In the genomic region with DNA sequence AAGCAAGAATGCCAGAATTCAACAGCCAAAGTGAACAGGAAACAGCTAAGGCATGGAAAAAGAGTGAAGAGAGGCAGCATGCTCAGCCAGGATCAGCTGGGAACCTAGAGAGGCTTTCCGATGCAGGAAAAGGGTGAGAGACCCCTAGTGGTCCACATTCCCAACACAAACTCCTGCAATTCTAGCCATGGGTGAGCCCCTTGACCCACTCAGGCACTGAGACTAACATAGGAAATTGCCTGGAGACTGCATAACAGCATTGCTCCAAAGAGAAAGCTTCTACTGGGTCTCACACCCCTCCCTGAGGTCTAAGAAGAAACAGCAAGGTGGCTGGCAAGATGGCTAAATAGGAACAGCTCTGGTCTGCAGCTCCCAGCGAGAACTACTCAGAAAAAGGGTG, we compare ENCODE assay signal across 19 cellular contexts.
DNase-seq lines count a peak whose midpoint lies in the region; ATAC-seq, FAIRE-seq and TF ChIP-seq lines count a peak whose summit lies in the region.
"Had no signal": no experiment of that assay in that cellular context is flagged by ENCODE, and none has a peak within 500 bp of the region (broad histone marks: within the 10 kb centered on the region; RNA-seq: fewer than 3 reads in every experiment).

No MANE protein-coding gene starts in this region.

- no peak for FAIRE-seq in HepG2 (lab: Jason Lieb, UNC)
- FAIRE-seq: A549 had no signal

- H3K79me2 ChIP-seq in HepG2 (ENCODE audit: insufficient read depth, low read length) = no peaks in the 10 kb centered on the region

- no peak overlapping the region for H3K4me3 ChIP-seq in HepG2 (replicated peaks in 1 of 3; ENCODE audit: insufficient read depth in 1 of 3, low read depth in 2 of 3, low read length in 3 of 3)
- H3K4me3 ChIP-seq in right lobe of liver = no peak overlapping the region
- H3K4me3 ChIP-seq: A549, HAP-1, SJSA1 had no signal

- DNase-seq in HepG2 (ENCODE audit: low spot score) = no peak
- DNase-seq in right lobe of liver = no peak
- DNase-seq in WTC11 (ENCODE audit: low spot score) = peak; percentile 53
- DNase-seq in iPS-NIHi11 (ENCODE audit: low spot score) = peak; percentile 50
- no peak for DNase-seq in type B pancreatic cell (ENCODE audit: extremely low spot score, unreplicated experiment)
- no peak for DNase-seq in LoVo (ENCODE audit: low spot score)
- no peak for DNase-seq in activated CD4-positive, alpha-beta memory T cell treated with anti-CD3 and anti-CD28 coated beads, Interleukin-2, amount 10 ng/mL, durations not matched to agents 7 days and 5 days
- DNase-seq: KG1, NCI-H1092 treated with DMSO at 0.1 percent for 48 hours, NCI-H1694, NCI-H2227 treated with DMSO at 0.1 percent for 48 hours, NCI-H524 treated with DMSO at 0.1 percent for 48 hours, PC-3, SW 1271 had no signal

- TF ChIP-seq CTCF in HepG2 (CRISPR knock-in tag; IDR thresholded peaks at IDR 0.05) = no peak; the same call in 1 of the 2 replicates
- TF ChIP-seq CTCF in right lobe of liver (IDR thresholded peaks at IDR 0.05) = no peak
- peak; percentile 29; the same call in 1 of the 2 replicates for TF ChIP-seq CTCF in WTC11 (IDR thresholded peaks at IDR 0.05)
- peak; percentile 57 for TF ChIP-seq CTCF in type B pancreatic cell (conservative IDR thresholded peaks at IDR 0.05)

- ATAC-seq in HepG2 (peak; percentile 77), right lobe of liver (no peak), WTC11 (peak; percentile 98), GM18517 (IDR thresholded peaks at IDR 0.05; ENCODE audit: unreplicated experiment) (no peak)
- ATAC-seq: A549, PC-3 had no signal

- H4K20me1 ChIP-seq in HepG2 (ENCODE audit: insufficient read depth, low read length) = no peaks in the 10 kb centered on the region

- H3K4me2 ChIP-seq in HepG2 (ENCODE audit: low read depth, low read length) = no peak overlapping the region
- H3K4me2 ChIP-seq: A549 had no signal

- TF ChIP-seq POLR2A in HepG2 (IDR thresholded peaks at IDR 0.05; ENCODE audit: insufficient read depth in 1 of 2, low read depth in 2 of 2, low read length in 2 of 2) (no peak), right lobe of liver (IDR thresholded peaks at IDR 0.05) (no peak)

- no TSS peak for BruUV-seq in HepG2 (replicated peaks; lab: Mats Ljungman, UMichigan)

- CTCF ChIA-PET in HepG2 (lab: Yijun Ruan, JAX; ENCODE audit: low intra/inter-chr PET ratio, low total read pairs) (no interaction called here), WTC11 (lab: Charles Lee) (interaction anchor here (0.5 to 2.1 kb wide), 20 partner anchors 9 to 864 kb away, joined by 3 to 18 read pairs (median 4); no protein-coding TSS in a partner anchor)
- CTCF ChIA-PET in activated CD4-positive, alpha-beta memory T cell treated with anti-CD3 and anti-CD28 coated beads, Interleukin-2, amount 10 ng/mL, durations not matched to agents 7 days and 5 days (lab: Charles Lee) = interaction anchor here (0.9 kb wide), 1 partner anchor 8 kb away, joined by 3 read pairs; no protein-coding TSS in a partner anchor

- POLR2A ChIA-PET in HepG2 (lab: Yijun Ruan, JAX) (no interaction called here), WTC11 (lab: Charles Lee) (no interaction called here)
- POLR2A ChIA-PET in activated CD4-positive, alpha-beta memory T cell treated with anti-CD3 and anti-CD28 coated beads, Interleukin-2, amount 10 ng/mL, durations not matched to agents 7 days and 5 days (lab: Charles Lee) = no interaction called here

- no peak for TF ChIP-seq RAD21 in HepG2 (CRISPR knock-in tag; IDR thresholded peaks at IDR 0.05)

- H3K4me3 Mint-ChIP-seq in WTC11 = no peak overlapping the region
- no peak overlapping the region for H3K4me3 Mint-ChIP-seq in type B pancreatic cell
- H3K4me3 Mint-ChIP-seq in activated CD4-positive, alpha-beta memory T cell treated with anti-CD3 and anti-CD28 coated beads, Interleukin-2, amount 10 ng/mL, durations not matched to agents 7 days and 5 days = no peak overlapping the region
- H3K4me3 Mint-ChIP-seq: CD14-positive monocyte had no signal

- H3K4me1 Mint-ChIP-seq in WTC11 = no peaks in the 10 kb centered on the region
- no peaks in the 10 kb centered on the region for H3K4me1 Mint-ChIP-seq in type B pancreatic cell (ENCODE audit: unreplicated experiment)
- no peaks in the 10 kb centered on the region for H3K4me1 Mint-ChIP-seq in activated CD4-positive, alpha-beta memory T cell treated with anti-CD3 and anti-CD28 coated beads, Interleukin-2, amount 10 ng/mL, durations not matched to agents 7 days and 5 days
- H3K4me1 Mint-ChIP-seq: CD14-positive monocyte had no signal

- H3K36me3 ChIP-seq in HepG2 (replicated peaks in 1 of 2; ENCODE audit: control insufficient read depth in 1 of 2, insufficient read depth in 2 of 2, low read length in 2 of 2) = no peaks in the 10 kb centered on the region
- no peaks in the 10 kb centered on the region for H3K36me3 ChIP-seq in right lobe of liver
- H3K36me3 ChIP-seq: HAP-1, SJSA1 had no signal

- H3K9me3 ChIP-seq in HepG2 (ENCODE audit: low read length) = no peaks in the 10 kb centered on the region
- H3K9me3 ChIP-seq in right lobe of liver = no peaks in the 10 kb centered on the region
- H3K9me3 ChIP-seq: A549, HAP-1, SJSA1 had no signal

- in situ Hi-C loops in HepG2 (cut with HindIII; ENCODE audit: extremely low pct_ligation_motif_present, low pct_unique_long_range_greater_than_20kb) = no loop called here

- no peak overlapping the region for H2AFZ ChIP-seq in HepG2 (ENCODE audit: low read length)

- H3K27ac ChIP-seq in HepG2 (ENCODE audit: extremely low read length, insufficient read depth, low read length) = no peak overlapping the region
- H3K27ac ChIP-seq in right lobe of liver = no peak overlapping the region
- H3K27ac ChIP-seq: A549, SJSA1 had no signal

- no peak overlapping the region for H3K27ac Mint-ChIP-seq in WTC11
- H3K27ac Mint-ChIP-seq in type B pancreatic cell = no peak overlapping the region
- no peak overlapping the region for H3K27ac Mint-ChIP-seq in activated CD4-positive, alpha-beta memory T cell treated with anti-CD3 and anti-CD28 coated beads, Interleukin-2, amount 10 ng/mL, durations not matched to agents 7 days and 5 days
- H3K27ac Mint-ChIP-seq: CD14-positive monocyte had no signal

- intact Hi-C loops in HepG2 (cut with micrococcal nuclease; ENCODE audit: unreplicated experiment) = no loop called here
- intact Hi-C loops in right lobe of liver (cut with DNase I) = no loop called here

- no peak overlapping the region for H3K9ac ChIP-seq in HepG2 (ENCODE audit: insufficient read depth, low read depth, low read length)

- TF ChIP-seq EP300 in HepG2 (IDR thresholded peaks at IDR 0.05; ENCODE audit: low read depth in 2 of 2, low read length in 2 of 2) (no peak), HepG2 (CRISPR knock-in tag; IDR thresholded peaks at IDR 0.05; ENCODE audit: borderline replicate concordance) (no peak)

- 38% methylated on average over 2 of the region's 2 CpGs for WGBS in HepG2 (ENCODE audit: low lambda C conversion rate)
- 27% methylated on average over 2 of the region's 2 CpGs for WGBS in right lobe of liver (ENCODE audit: insufficient coverage, low coverage, low lambda C conversion rate, missing lambda C conversion rate)

- H3K4me1 ChIP-seq in HepG2 (ENCODE audit: insufficient read depth, low read length) = peaks cover 9% of the 10 kb centered on the region; the same call in 1 of the 2 replicates
- no peaks in the 10 kb centered on the region for H3K4me1 ChIP-seq in right lobe of liver
- H3K4me1 ChIP-seq: A549, HAP-1, SJSA1 had no signal

- no peaks in the 10 kb centered on the region for H3K36me3 Mint-ChIP-seq in WTC11
- H3K36me3 Mint-ChIP-seq in type B pancreatic cell = no peaks in the 10 kb centered on the region
- H3K36me3 Mint-ChIP-seq in activated CD4-positive, alpha-beta memory T cell treated with anti-CD3 and anti-CD28 coated beads, Interleukin-2, amount 10 ng/mL, durations not matched to agents 7 days and 5 days (ENCODE audit: low read depth) = no peaks in the 10 kb centered on the region
- H3K36me3 Mint-ChIP-seq: CD14-positive monocyte had no signal

- H3K27me3 Mint-ChIP-seq in WTC11 (ENCODE audit: low read depth) (no peaks in the 10 kb centered on the region), type B pancreatic cell (no peaks in the 10 kb centered on the region)
- no peaks in the 10 kb centered on the region for H3K27me3 Mint-ChIP-seq in activated CD4-positive, alpha-beta memory T cell treated with anti-CD3 and anti-CD28 coated beads, Interleukin-2, amount 10 ng/mL, durations not matched to agents 7 days and 5 days

- H3K9me3 Mint-ChIP-seq in WTC11 (no peaks in the 10 kb centered on the region), type B pancreatic cell (no peaks in the 10 kb centered on the region)
- no peaks in the 10 kb centered on the region for H3K9me3 Mint-ChIP-seq in activated CD4-positive, alpha-beta memory T cell treated with anti-CD3 and anti-CD28 coated beads, Interleukin-2, amount 10 ng/mL, durations not matched to agents 7 days and 5 days

- H3K27me3 ChIP-seq in HepG2 (ENCODE audit: control insufficient read depth in 1 of 2, insufficient read depth in 2 of 2, low read length in 2 of 2) (no peaks in the 10 kb centered on the region), right lobe of liver (no peaks in the 10 kb centered on the region)
- H3K27me3 ChIP-seq: SJSA1 had no signal

TF ChIP-seq in HepG2, 621 proteins besides CTCF, POLR2A, EP300 and RAD21 (continues in another document):
- TF ChIP-seq ZNF709 (CRISPR knock-in tag; IDR thresholded peaks at IDR 0.05) (no peak), ZNF136 (CRISPR knock-in tag; IDR thresholded peaks at IDR 0.05; ENCODE audit: low read depth) (no peak), SAP130 (CRISPR knock-in tag; IDR thresholded peaks at IDR 0.05; ENCODE audit: low read depth) (no peak), ZC3H4 (CRISPR knock-in tag; IDR thresholded peaks at IDR 0.05; ENCODE audit: borderline replicate concordance) (no peak), ZNF883 (CRISPR knock-in tag; IDR thresholded peaks at IDR 0.05; ENCODE audit: not compliant biosample characterization) (no peak), ZNF441 (CRISPR knock-in tag; IDR thresholded peaks at IDR 0.05; ENCODE audit: borderline replicate concordance) (no peak)

TF ChIP-seq in WTC11, 78 proteins besides CTCF, POLR2A, EP300 and RAD21 (continues in another document):
- TF ChIP-seq HMGA2 (CRISPR knock-in tag; IDR thresholded peaks at IDR 0.05) = no peak
- no peak for TF ChIP-seq NFYB (CRISPR knock-in tag; conservative IDR thresholded peaks at IDR 0.05; ENCODE audit: low read depth)
- no peak for TF ChIP-seq JUN (CRISPR knock-in tag; IDR thresholded peaks at IDR 0.05)
- no peak for TF ChIP-seq SMAD3 (CRISPR knock-in tag; IDR thresholded peaks at IDR 0.05; ENCODE audit: borderline replicate concordance)
- TF ChIP-seq MAX (CRISPR knock-in tag; IDR thresholded peaks at IDR 0.05) = no peak

Comparison
In these comparisons a context has a peak if more than half of its experiments do, and no peak if none do; other contexts are left out.
1. ATAC-seq: peak in HepG2 (single experiment) and WTC11 (single experiment); none in right lobe of liver (0 of 4) and GM18517 (single experiment).
2. DNase-seq: peak in WTC11 (single experiment) and iPS-NIHi11 (single experiment); none in HepG2 (single experiment), right lobe of liver (0 of 3), type B pancreatic cell (single experiment), LoVo (single experiment) and activated CD4-positive, alpha-beta memory T cell treated with anti-CD3 and anti-CD28 coated beads, Interleukin-2, amount 10 ng/mL, durations not matched to agents 7 days and 5 days (single experiment).
3. CTCF ChIP-seq: peak in WTC11 (single experiment) and type B pancreatic cell (single experiment); none in HepG2 (single experiment) and right lobe of liver (0 of 4).
4. Of the 50 proteins assayed by ChIP-seq in both HepG2 and WTC11: peak only in HepG2: none; only in WTC11: CTCF; in both: none; in neither: 49.